ENCODE assay signal across 8 cellular contexts in genomic region chr17:30600062-30600829, GRCh38.
DNase-seq lines count a peak whose midpoint lies in the region; ATAC-seq and TF ChIP-seq lines count a peak whose summit lies in the region.

No MANE protein-coding gene starts in this region.

- peak overlapping the region; percentile 59 to 85 for H3K9ac ChIP-seq in duodenal mucosa (ENCODE audit: low read depth in 1 of 2, low read length in 2 of 2)

- no peak for TF ChIP-seq CTCF in lower leg skin (IDR thresholded peaks at IDR 0.05)

- H3K27ac ChIP-seq in duodenal mucosa (ENCODE audit: low read depth, low read length): peak overlapping the region; percentile 91

- WGBS in lower leg skin, 2 donors: 0 to 1% methylated on average over 33 to 66 of the region's 78 CpGs

- peaks cover 0 to 3% of the 10 kb centered on the region in 2 donors for H3K4me1 ChIP-seq in duodenal mucosa (ENCODE audit: control insufficient read depth in 1 of 2, insufficient read depth in 2 of 2, low read length in 2 of 2)

- no peak for TF ChIP-seq POLR2A in lower leg skin (IDR thresholded peaks at IDR 0.05)

- no peaks in the 10 kb centered on the region for H3K9me3 ChIP-seq in duodenal mucosa (ENCODE audit: control insufficient read depth in 1 of 2, low read length in 2 of 2)

- ATAC-seq in GM19043 (IDR thresholded peaks at IDR 0.05; ENCODE audit: low read depth, unreplicated experiment) (peak; percentile 77), HG03280 (IDR thresholded peaks at IDR 0.05; ENCODE audit: unreplicated experiment) (peak; percentile 82)

- intact Hi-C loops in lower leg skin (cut with DNase I; ENCODE audit: low total_unique reads): no loop called here

- H3K4me3 ChIP-seq in duodenal mucosa (ENCODE audit: low read depth in 1 of 2, low read length in 2 of 2) (peak overlapping the region; percentile 87 to 95), lower leg skin (ENCODE audit: low read depth, poor library complexity, severe bottlenecking) (peak overlapping the region; percentile 73)

- peak; percentile 46 to 87 (median 76) for DNase-seq in C1 segment of cervical spinal cord (lab: John Stamatoyannopoulos, UW)
- peak; percentile 87 to 88 for DNase-seq in NCI-H524 (lab: John Stamatoyannopoulos, UW)
- DNase-seq in activated CD4-positive, alpha-beta T cell treated with anti-CD3 and anti-CD28 coated beads, Interleukin-2, amount 50 U/mL, for 24 hours (ENCODE audit: low read depth in 1 of 2, low spot score in 1 of 2): peak; percentile 38 to 53
- DNase-seq in lower leg skin (ENCODE audit: low spot score in 2 of 2): peak; percentile 51 to 95
- peak; percentile 25 to 62 for DNase-seq in stimulated activated CD4-positive, alpha-beta T cell treated with anti-CD3 and anti-CD28 coated beads, Interleukin-4, amount 100 ng/mL, for 4 hours

- H3K36me3 ChIP-seq in duodenal mucosa (ENCODE audit: control insufficient read depth in 1 of 2, insufficient read depth in 2 of 2, low read length in 2 of 2): no peaks in the 10 kb centered on the region

- H3K27me3 ChIP-seq in duodenal mucosa (ENCODE audit: control insufficient read depth in 1 of 2, insufficient read depth in 2 of 2, low read length in 2 of 2): no peaks in the 10 kb centered on the region

Comparison
In these comparisons a context has a peak if more than half of its experiments do, and no peak if none do; other contexts are left out.
1. Peak in every context shown above with its lines: DNase-seq, ATAC-seq, H3K4me3 ChIP-seq and H3K27ac ChIP-seq.